In the genomic region with DNA sequence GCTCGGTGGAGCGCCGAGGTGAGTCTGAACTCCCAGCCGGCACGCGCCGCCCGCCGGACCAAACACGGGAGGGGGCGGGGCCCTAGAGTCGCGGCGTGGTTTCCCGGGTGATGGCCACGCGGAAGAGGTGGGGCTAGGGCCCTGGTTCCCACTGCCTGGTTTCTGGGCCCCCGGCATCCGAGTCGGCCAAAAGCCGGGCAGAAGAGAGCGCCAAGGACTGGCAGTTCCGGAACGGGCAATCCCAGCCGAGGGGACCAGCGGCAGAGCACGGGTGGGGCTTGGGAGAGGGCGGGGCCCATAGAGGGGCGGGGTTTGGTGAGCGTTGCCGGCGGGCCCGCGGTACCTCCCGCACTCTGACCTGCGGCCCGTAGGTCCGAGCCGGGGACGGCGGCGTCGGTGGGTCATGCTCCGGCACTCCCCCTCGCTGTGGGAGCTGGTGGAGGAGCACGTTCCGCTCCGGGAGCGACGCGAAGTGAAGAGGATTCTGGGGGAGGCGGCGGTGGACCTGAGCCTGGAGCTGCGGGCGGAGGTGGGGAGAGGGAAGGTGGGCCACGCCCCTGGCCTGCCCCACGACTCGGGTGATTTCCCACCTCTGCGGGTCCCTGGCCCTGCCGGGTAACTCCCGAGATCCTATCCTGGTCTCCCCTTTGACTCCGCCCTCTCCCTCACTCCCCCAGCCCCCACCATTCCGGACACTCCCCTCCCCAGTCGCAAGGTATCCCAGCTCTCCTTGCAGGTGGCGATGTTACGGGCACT, we compare ENCODE assay signal across 8 cellular contexts. TPM values are rescaled to one million over a fixed set of nuclear protein-coding genes. Genes with fewer than 3 reads are reported as not detected.
DNase-seq lines count a peak whose midpoint lies in the region; ATAC-seq and TF ChIP-seq lines count a peak whose summit lies in the region.

A gene (plus strand): TSS at position 124 of the 756 bp plus-strand sequence. CDS start 280 bp downstream, at position 404.

- DNase-seq in NCI-H510A (lab: John Stamatoyannopoulos, UW) = peak; percentile 99
- DNase-seq in activated CD4-positive, alpha-beta T cell treated with anti-CD3 and anti-CD28 coated beads, Interleukin-2, amount 50 U/mL, for 1 hour = peak; percentile 66
- peak; percentile 61 for DNase-seq in dermis blood vessel endothelial cell
- DNase-seq in right lobe of liver = peak; percentile 90 to 93 (median 93)
- peak; percentile 68 to 72 for DNase-seq in stimulated activated CD4-positive, alpha-beta T cell treated with anti-CD3 and anti-CD28 coated beads, Interleukin-4, amount 100 ng/mL, for 4 hours

- WGBS in right lobe of liver (ENCODE audit: insufficient coverage, low coverage, low lambda C conversion rate, missing lambda C conversion rate) = 3% methylated on average over 5 of the region's 66 CpGs

- H2AFZ ChIP-seq in ACC112 (ENCODE audit: low read length, unreplicated experiment) = peak within 1 kb of the TSS; percentile 24

- no peaks in the 10 kb centered on the region for H3K79me2 ChIP-seq in ACC112 (ENCODE audit: control insufficient read depth, insufficient read depth, low read length, unreplicated experiment)

- H3K27me3 ChIP-seq in ACC112 (ENCODE audit: insufficient read depth, low read length) (no peaks in the 10 kb centered on the region), right lobe of liver (no peaks in the 10 kb centered on the region)

- no peak for TF ChIP-seq CTCF in right lobe of liver (IDR thresholded peaks at IDR 0.05)

- H3K4me3 ChIP-seq in ACC112 (ENCODE audit: low read depth, low read length) (peak within 1 kb of the TSS; percentile 80), right lobe of liver (peak within 1 kb of the TSS; percentile 54 to 75 (median 61))

- TF ChIP-seq POLR2A in right lobe of liver (IDR thresholded peaks at IDR 0.05) = peak; percentile 25

- H3K9me3 ChIP-seq in right lobe of liver = no peaks in the 10 kb centered on the region

- H3K27ac ChIP-seq in ACC112 (ENCODE audit: low read depth, low read length) = peak within 1 kb of the TSS; percentile 42; the same call in 1 of the 2 replicates
- H3K27ac ChIP-seq in right lobe of liver = peak within 1 kb of the TSS; percentile 54 to 68 (median 66)

- H3K36me3 ChIP-seq in ACC112 (ENCODE audit: insufficient read depth, low read length) (no peaks in the 10 kb centered on the region), right lobe of liver (no peaks in the 10 kb centered on the region)

- ATAC-seq in GM18867 (IDR thresholded peaks at IDR 0.05; ENCODE audit: unreplicated experiment) = peak; percentile 78
- ATAC-seq in HG03103 (IDR thresholded peaks at IDR 0.05; ENCODE audit: low read depth, unreplicated experiment) = peak; percentile 66
- peak; percentile 85 to 93 (median 90) for ATAC-seq in right lobe of liver

- intact Hi-C loops in right lobe of liver (cut with DNase I) = no loop called here

- H3K4me1 ChIP-seq in ACC112 (ENCODE audit: control insufficient read depth, insufficient read depth, low read length, unreplicated experiment) (peaks cover 7% of the 10 kb centered on the region), right lobe of liver (peaks cover 0 to 19% (median 1%) of the 10 kb centered on the region in 4 donors)

RNA-seq across cellular contexts. Expression of the gene that starts here (rescaled TPM):
- total RNA-seq in dermis blood vessel endothelial cell = 1.7 and 2.2 TPM in 2 replicates
- total RNA-seq in right lobe of liver = 1 to 10 TPM; 2.2 to 8.4 (median 3.5) TPM

Comparison
In these comparisons a context has a peak if more than half of its experiments do, and no peak if none do; other contexts are left out.
1. Peak in every context shown above with its lines: DNase-seq, ATAC-seq, H3K4me3 ChIP-seq and H3K27ac ChIP-seq.